20 cellular contexts compared by ENCODE assay signal in the genomic region with DNA sequence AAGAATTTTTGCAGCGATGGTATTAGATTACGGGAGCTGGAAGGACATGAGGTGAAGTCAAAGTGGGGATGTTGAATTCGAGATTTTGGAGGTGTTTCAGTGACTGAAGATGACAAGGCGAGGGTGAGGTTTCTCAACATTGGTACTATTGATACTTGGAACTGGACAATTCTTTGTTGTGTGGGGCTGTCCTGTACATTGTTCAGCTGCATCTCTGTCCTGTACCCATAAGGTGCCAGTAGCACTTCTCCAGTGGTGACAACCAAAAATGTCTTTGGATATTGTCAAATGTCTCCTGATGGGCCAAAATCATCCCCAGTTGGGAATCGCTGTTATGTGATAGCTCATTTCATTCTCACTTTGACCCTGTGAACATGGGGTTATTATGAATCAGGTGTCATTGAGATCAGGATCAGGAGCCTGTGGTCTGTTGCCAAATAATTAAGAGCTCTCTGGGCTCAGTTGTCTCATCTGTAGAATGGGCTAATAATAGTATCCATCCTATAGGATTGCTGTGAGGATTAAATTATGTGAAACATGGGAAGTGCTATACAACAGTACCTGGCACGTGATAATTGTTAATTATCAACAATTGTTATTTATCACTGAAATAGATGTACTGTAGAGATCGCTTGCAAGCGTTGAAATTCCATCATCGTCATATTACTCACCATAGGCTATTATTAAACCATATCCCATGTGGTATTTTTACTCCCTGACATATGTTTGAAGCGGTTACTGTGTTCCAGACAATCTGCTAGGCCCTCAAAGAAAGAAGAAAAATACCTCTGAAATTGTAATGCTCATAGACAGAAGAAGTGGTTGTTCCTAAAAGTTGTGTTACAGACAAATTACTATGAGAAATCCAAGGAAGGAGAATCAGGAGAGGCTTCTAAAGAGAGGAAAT.
"Had no signal": no experiment of that assay in that cellular context is flagged by ENCODE, and none has a peak within 500 bp of the region (broad histone marks: within the 10 kb centered on the region; RNA-seq: fewer than 3 reads in every experiment).

No MANE protein-coding gene starts in this region.

- H3K4me1 ChIP-seq: pancreas, tibial nerve, upper lobe of right lung, vagina had no signal

- H2AFZ ChIP-seq: hepatocyte had no signal

- H3K36me3 ChIP-seq: tibial nerve, upper lobe of right lung, vagina had no signal

- H3K4me3 ChIP-seq: hepatocyte, pancreas, testis, tibial nerve, upper lobe of right lung, vagina had no signal

- ATAC-seq: foreskin keratinocyte; pancreas; right cardiac atrium; stimulated activated effector memory CD8-positive, alpha-beta T cell treated with anti-CD3 and anti-CD28 coated beads, Interleukin-12 subunit alpha, Interleukin-12 subunit beta, amount 100 ng/mL, for 72 hours; stimulated activated naive CD8-positive, alpha-beta T cell treated with anti-CD3 and anti-CD28 coated beads, Interleukin-15, Interleukin-2, amounts not matched to agents 100 U/mL and 50 U/mL, for 24 hours; upper lobe of right lung had no signal

- H3K27me3 Mint-ChIP-seq: progenitor cell of endocrine pancreas had no signal

- H3K27me3 ChIP-seq: hepatocyte, pancreas, testis, vagina had no signal

- H3K9me3 ChIP-seq: pancreas, testis, tibial nerve, upper lobe of right lung, vagina had no signal

- H3K4me2 ChIP-seq: hepatocyte had no signal

- H3K27ac ChIP-seq: foreskin keratinocyte, hepatocyte, pancreas, testis, tibial nerve, upper lobe of right lung, vagina had no signal

- H3K4me3 Mint-ChIP-seq: nephron; stimulated activated effector memory CD8-positive, alpha-beta T cell treated with anti-CD3 and anti-CD28 coated beads, Interleukin-12 subunit alpha, Interleukin-12 subunit beta, amount 100 ng/mL, for 72 hours had no signal

- H3K36me3 Mint-ChIP-seq: stimulated activated effector memory CD8-positive, alpha-beta T cell treated with anti-CD3 and anti-CD28 coated beads, Interleukin-12 subunit alpha, Interleukin-12 subunit beta, amount 100 ng/mL, for 72 hours had no signal

- H3K79me2 ChIP-seq: hepatocyte had no signal

- H3K4me1 Mint-ChIP-seq: nephron; stimulated activated effector memory CD8-positive, alpha-beta T cell treated with anti-CD3 and anti-CD28 coated beads, Interleukin-12 subunit alpha, Interleukin-12 subunit beta, amount 100 ng/mL, for 72 hours had no signal

- H3K27ac Mint-ChIP-seq: nephron; progenitor cell of endocrine pancreas; stimulated activated effector memory CD8-positive, alpha-beta T cell treated with anti-CD3 and anti-CD28 coated beads, Interleukin-12 subunit alpha, Interleukin-12 subunit beta, amount 100 ng/mL, for 72 hours had no signal

- DNase-seq: cortex of kidney; erythroblast; foreskin keratinocyte; head of caudate nucleus; kidney glomerular epithelial cell; mesendoderm; occipital lobe; pancreas; right cardiac atrium; stimulated activated CD4-positive, alpha-beta T cell treated with anti-CD3 and anti-CD28 coated beads, Interleukin-4, amount 100 ng/mL, for 1 hour; stimulated activated CD8-positive, alpha-beta memory T cell treated with anti-CD3 and anti-CD28 coated beads, Interleukin-4, amount 100 ng/mL, for 48 hours; stimulated activated naive CD8-positive, alpha-beta T cell treated with anti-CD3 and anti-CD28 coated beads, Interleukin-15, Interleukin-2, amounts not matched to agents 100 U/mL and 50 U/mL, for 24 hours; testis; upper lobe of right lung had no signal

- H3K9me3 Mint-ChIP-seq: nephron; stimulated activated effector memory CD8-positive, alpha-beta T cell treated with anti-CD3 and anti-CD28 coated beads, Interleukin-12 subunit alpha, Interleukin-12 subunit beta, amount 100 ng/mL, for 72 hours had no signal
